10 cellular contexts compared by ENCODE assay signal in the genomic region with DNA sequence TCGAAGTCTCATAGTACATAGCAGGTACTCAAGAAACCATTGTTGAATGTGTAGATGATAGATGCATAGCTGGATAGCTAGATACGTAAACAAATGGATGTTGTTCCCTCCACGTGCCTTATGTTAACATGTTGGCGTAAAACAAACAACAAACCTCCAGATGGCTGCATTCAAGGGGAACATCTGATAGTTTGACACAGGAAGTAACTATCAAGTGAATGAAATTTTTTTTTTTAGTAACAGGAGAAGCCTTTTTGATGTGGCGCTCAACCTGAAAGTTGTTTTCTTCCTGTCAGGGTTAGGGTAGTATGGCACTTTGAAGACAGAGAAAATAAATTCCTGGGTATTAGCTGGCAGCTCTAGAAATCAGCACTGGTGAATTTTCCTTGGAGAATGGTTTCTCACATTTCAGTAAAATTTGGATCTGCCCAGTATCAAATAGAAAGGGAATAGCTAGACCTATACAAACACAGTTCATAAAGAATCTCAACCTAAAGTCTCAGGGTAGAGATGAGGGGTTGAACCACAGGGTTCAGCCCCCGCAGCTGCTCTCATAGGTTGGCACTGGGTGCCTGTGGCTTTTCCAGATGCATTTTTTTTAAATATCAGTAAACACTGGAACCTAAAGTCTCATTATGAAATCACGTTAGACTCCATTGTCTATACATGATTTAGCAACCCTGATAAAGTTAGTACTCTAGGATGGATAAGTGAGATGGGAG. TPM values are rescaled to one million over a fixed set of nuclear protein-coding genes. Genes with fewer than 3 reads are reported as not detected.
DNase-seq lines count a peak whose midpoint lies in the region; ATAC-seq and TF ChIP-seq lines count a peak whose summit lies in the region.
"Had no signal": no experiment of that assay in that cellular context is flagged by ENCODE, and none has a peak within 500 bp of the region (broad histone marks: within the 10 kb centered on the region; RNA-seq: fewer than 3 reads in every experiment).

No MANE protein-coding gene starts in this region.

- POLR2A ChIA-PET in Panc1 (lab: Charles Lee), result no interaction called here

- peaks cover 4% of the 10 kb centered on the region for H3K36me3 Mint-ChIP-seq in memory B cell

- peaks cover 31% of the 10 kb centered on the region for H3K4me1 Mint-ChIP-seq in memory B cell

- TF ChIP-seq CTCF in GM12865 (IDR thresholded peaks at IDR 0.05; ENCODE audit: insufficient read depth, low read depth, low read length, missing control alignments), result no peak
- no peak for TF ChIP-seq CTCF in Panc1 (IDR thresholded peaks at IDR 0.05)

- peak; percentile 64 for DNase-seq in GM12865 (ENCODE audit: low read depth)
- DNase-seq in Panc1 (ENCODE audit: low read depth, low spot score), result no peak
- DNase-seq in memory B cell (ENCODE audit: low spot score in 2 of 2), result no peak
- no peak for DNase-seq in SIG-M5 treated with dmso at 0.1 percent for 504 hours (lab: John Stamatoyannopoulos, UW; ENCODE audit: unreplicated experiment)
- DNase-seq: left ventricle myocardium superior, right cardiac atrium had no signal

- H3K4me3 Mint-ChIP-seq in memory B cell, result peak overlapping the region; percentile 57

- no peaks in the 10 kb centered on the region for H3K9me3 ChIP-seq in Panc1 (ENCODE audit: control insufficient read depth, insufficient read depth, low read depth, low read length)

- ATAC-seq in GM21529 (IDR thresholded peaks at IDR 0.05; ENCODE audit: unreplicated experiment) (peak; percentile 50), Panc1 (no peak), memory B cell (ENCODE audit: low read depth) (peak; percentile 62), GM19467 (IDR thresholded peaks at IDR 0.05; ENCODE audit: unreplicated experiment) (no peak), HG03139 (IDR thresholded peaks at IDR 0.05; ENCODE audit: unreplicated experiment) (no peak), HG03135 (IDR thresholded peaks at IDR 0.05; ENCODE audit: unreplicated experiment) (no peak)
- ATAC-seq: left ventricle myocardium superior, right cardiac atrium had no signal

- H3K4me1 ChIP-seq in Panc1 (ENCODE audit: control insufficient read depth, insufficient read depth, low read length), result no peaks in the 10 kb centered on the region

- in situ Hi-C loops in Panc1 (cut with HindIII; ENCODE audit: low pct_unique_long_range_greater_than_20kb, low sequenced_read_pairs), result no loop called here

- H3K36me3 ChIP-seq in Panc1 (ENCODE audit: control insufficient read depth, insufficient read depth, low read length), result no peaks in the 10 kb centered on the region

- H3K4me3 ChIP-seq in GM12865 (ENCODE audit: low read depth, low read length) (no peak overlapping the region), Panc1 (ENCODE audit: low read depth in 2 of 2, low read length in 2 of 2) (no peak overlapping the region)

- CTCF ChIA-PET in Panc1 (lab: Charles Lee), result no interaction called here

- intact Hi-C loops in Panc1 (cut with micrococcal nuclease; ENCODE audit: unreplicated experiment), result no loop called here

- H3K27me3 Mint-ChIP-seq in memory B cell, result no peaks in the 10 kb centered on the region

- no peaks in the 10 kb centered on the region for H3K27me3 ChIP-seq in Panc1 (ENCODE audit: control insufficient read depth, insufficient read depth, low read length)

- peak overlapping the region; percentile 90 for H3K27ac Mint-ChIP-seq in memory B cell

- H3K27ac ChIP-seq in Panc1 (ENCODE audit: low read length), result peak overlapping the region; percentile 20; the same call in 1 of the 2 replicates

- no TSS peak for BruUV-seq in Panc1 (replicated peaks; lab: Mats Ljungman, UMichigan)

- peaks cover 6% of the 10 kb centered on the region for H3K9me3 Mint-ChIP-seq in memory B cell

RNA-seq across cellular contexts. Expression of a gene that starts 18.8 kb away (rescaled TPM):
- total RNA-seq in Panc1 (2021; ENCODE audit: unreplicated experiment), result 328 TPM
- polyA plus RNA-seq in Panc1 (2012; ENCODE audit: insufficient read length), result 340 TPM

Comparison
In these comparisons a context has a peak if more than half of its experiments do, and no peak if none do; other contexts are left out.
1. ATAC-seq: peak in GM21529 (single experiment) and memory B cell (single experiment); none in Panc1 (single experiment), GM19467 (single experiment), HG03139 (single experiment) and HG03135 (single experiment).